ENCODE assay signal across 13 cellular contexts in the genomic region with DNA sequence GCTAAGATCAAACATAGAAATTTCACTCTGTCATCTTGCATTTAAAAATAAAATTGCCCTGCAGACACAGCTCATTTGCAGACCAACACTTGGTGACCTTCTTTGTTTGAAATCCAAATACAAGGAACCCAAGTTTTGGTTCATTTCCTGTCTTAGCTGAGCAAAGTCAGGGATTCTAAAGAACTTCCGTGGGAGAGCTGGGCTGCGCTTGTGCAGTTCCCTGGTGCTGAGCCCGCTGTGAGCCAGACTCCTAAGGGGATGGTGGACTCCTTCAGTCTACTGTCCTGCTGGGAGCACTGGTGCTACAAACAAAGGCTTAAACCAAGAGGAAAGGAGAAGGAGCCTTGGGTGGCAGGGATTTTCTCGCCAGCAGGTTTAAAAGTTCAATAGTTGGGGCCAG.
A peak's percentile ranks its signal among the peaks of the same experiment; 100 is the strongest.
DNase-seq lines count a peak whose midpoint lies in the region; ATAC-seq and TF ChIP-seq lines count a peak whose summit lies in the region.
"Had no signal": no experiment of that assay in that cellular context is flagged by ENCODE, and none has a peak within 500 bp of the region (broad histone marks: within the 10 kb centered on the region; RNA-seq: fewer than 3 reads in every experiment).

No MANE protein-coding gene starts in this region.

- H3K9me2 ChIP-seq in GM23338 (ENCODE audit: insufficient read depth): no peaks in the 10 kb centered on the region

- H3K4me3 Mint-ChIP-seq in GM23338: no peak overlapping the region
- H3K4me3 Mint-ChIP-seq: activated naive CD8-positive, alpha-beta T cell treated with anti-CD3 and anti-CD28 coated beads, Interleukin-2, amount 10 ng/mL, durations not matched to agents 7 days and 5 days; dendritic cell treated with granulocyte-macrophage colony-stimulating factor and Interleukin-4, amounts not matched to agents 40 ng/mL and 50 ng/mL, for 4 days had no signal

- H3K9me3 Mint-ChIP-seq in GM23338: no peaks in the 10 kb centered on the region
- H3K9me3 Mint-ChIP-seq: activated naive CD8-positive, alpha-beta T cell treated with anti-CD3 and anti-CD28 coated beads, Interleukin-2, amount 10 ng/mL, durations not matched to agents 7 days and 5 days; dendritic cell treated with granulocyte-macrophage colony-stimulating factor and Interleukin-4, amounts not matched to agents 40 ng/mL and 50 ng/mL, for 4 days had no signal

- H3K36me3 Mint-ChIP-seq in GM23338 (ENCODE audit: low read depth): no peaks in the 10 kb centered on the region
- H3K36me3 Mint-ChIP-seq: activated naive CD8-positive, alpha-beta T cell treated with anti-CD3 and anti-CD28 coated beads, Interleukin-2, amount 10 ng/mL, durations not matched to agents 7 days and 5 days had no signal

- H3K36me3 ChIP-seq in GM23338 (ENCODE audit: insufficient read depth) (no peaks in the 10 kb centered on the region), brain microvascular endothelial cell (replicated peaks) (peaks cover 64% of the 10 kb centered on the region)
- H3K36me3 ChIP-seq: WERI-Rb-1 had no signal

- in situ Hi-C loops in brain microvascular endothelial cell (cut with HindIII; ENCODE audit: low pct_ligation_motif_present, low sequenced_read_pairs): no loop called here

- no peaks in the 10 kb centered on the region for H4K20me1 ChIP-seq in GM23338 (replicated peaks; ENCODE audit: insufficient read depth)

- peak overlapping the region; percentile 87 for H3K27ac Mint-ChIP-seq in GM23338
- H3K27ac Mint-ChIP-seq: activated naive CD8-positive, alpha-beta T cell treated with anti-CD3 and anti-CD28 coated beads, Interleukin-2, amount 10 ng/mL, durations not matched to agents 7 days and 5 days; dendritic cell treated with granulocyte-macrophage colony-stimulating factor and Interleukin-4, amounts not matched to agents 40 ng/mL and 50 ng/mL, for 4 days had no signal

- no peaks in the 10 kb centered on the region for H3K79me2 ChIP-seq in GM23338 (replicated peaks; ENCODE audit: insufficient read depth)

- no peak overlapping the region for H3K4me3 ChIP-seq in GM23338
- H3K4me3 ChIP-seq in brain microvascular endothelial cell (ENCODE audit: low read depth, low read length): no peak overlapping the region

- no peak overlapping the region for H3K27ac ChIP-seq in GM23338 (ENCODE audit: low read depth)
- H3K27ac ChIP-seq in brain microvascular endothelial cell: peak overlapping the region; percentile 27
- H3K27ac ChIP-seq: WERI-Rb-1 had no signal

- intact Hi-C loops in sciatic nerve (cut with DNase I): no loop called here

- ATAC-seq in GM23338 (peak; percentile 23; the same call in 2 of the 3 replicates), left lobe of liver (peak; percentile 55), sciatic nerve (peak; percentile 29), GM18858 (IDR thresholded peaks at IDR 0.05; ENCODE audit: unreplicated experiment) (no peak)

- DNase-seq in GM23338 (ENCODE audit: low spot score): no peak
- DNase-seq in brain microvascular endothelial cell: peak; percentile 31
- DNase-seq in left lobe of liver (ENCODE audit: low spot score): no peak
- DNase-seq in sciatic nerve (ENCODE audit: low spot score): no peak
- DNase-seq in activated effector memory CD4-positive, alpha-beta T cell treated with anti-CD3 and anti-CD28 coated beads, Interleukin-2, amount 50 U/mL, for 16 hours: no peak
- DNase-seq in erythroblast (lab: John Stamatoyannopoulos, UW): no peak
- no peak for DNase-seq in DMS53 (lab: John Stamatoyannopoulos, UW)
- DNase-seq: activated naive CD8-positive, alpha-beta T cell treated with anti-CD3 and anti-CD28 coated beads, Interleukin-2, amount 10 ng/mL, durations not matched to agents 7 days and 5 days; NCI-H446 treated with DMSO at 0.1 percent for 48 hours; stimulated activated CD4-positive, alpha-beta T cell treated with anti-CD3 and anti-CD28 coated beads, Interleukin-15, amount 100 ng/mL, for 24 hours; WERI-Rb-1 had no signal

- peaks cover 26% of the 10 kb centered on the region for H3K4me1 ChIP-seq in GM23338 (ENCODE audit: insufficient read depth)

- TF ChIP-seq CTCF in GM23338 (conservative IDR thresholded peaks at IDR 0.05; ENCODE audit: low read depth in 2 of 2) (no peak), brain microvascular endothelial cell (IDR thresholded peaks at IDR 0.05; ENCODE audit: low read depth, low read length, missing control alignments) (peak; percentile 1)

- no peaks in the 10 kb centered on the region for H3K27me3 ChIP-seq in GM23338 (ENCODE audit: insufficient read depth)
- no peaks in the 10 kb centered on the region for H3K27me3 ChIP-seq in brain microvascular endothelial cell (replicated peaks)

- peaks cover 28% of the 10 kb centered on the region for H3K4me1 Mint-ChIP-seq in GM23338
- H3K4me1 Mint-ChIP-seq: activated naive CD8-positive, alpha-beta T cell treated with anti-CD3 and anti-CD28 coated beads, Interleukin-2, amount 10 ng/mL, durations not matched to agents 7 days and 5 days had no signal

- peak overlapping the region; percentile 62; the same call in 1 of the 2 replicates for H3K4me2 ChIP-seq in GM23338

- H2AFZ ChIP-seq in GM23338: peak overlapping the region; percentile 61; the same call in 1 of the 2 replicates

- H3K27me3 Mint-ChIP-seq in GM23338 (ENCODE audit: insufficient read depth, low read depth, poor library complexity): peaks cover 6% of the 10 kb centered on the region

- TF ChIP-seq POLR2A in erythroblast (IDR thresholded peaks at IDR 0.05; ENCODE audit: low read length): no peak

- H3F3A ChIP-seq in GM23338 (replicated peaks; ENCODE audit: low read depth): no peaks in the 10 kb centered on the region

TF ChIP-seq in GM23338, 12 proteins besides CTCF, POLR2A, EP300 and RAD21 (continues in another document):
- TF ChIP-seq JUNB (IDR thresholded peaks at IDR 0.05; ENCODE audit: unreplicated experiment) (no peak), POLR2AphosphoS5 (IDR thresholded peaks at IDR 0.05; ENCODE audit: low read depth) (no peak), STAT1 (IDR thresholded peaks at IDR 0.05; ENCODE audit: unreplicated experiment) (no peak), NANOG (IDR thresholded peaks at IDR 0.05; ENCODE audit: borderline replicate concordance) (no peak), ZNF114 (CRISPR knock-in tag; IDR thresholded peaks at IDR 0.05) (no peak), EZH2 (IDR thresholded peaks at IDR 0.05; ENCODE audit: low read depth, unreplicated experiment) (no peak), CREB1 (CRISPR knock-in tag; IDR thresholded peaks at IDR 0.05; ENCODE audit: low read depth) (no peak), ZNF331 (CRISPR knock-in tag; IDR thresholded peaks at IDR 0.05; ENCODE audit: low read depth) (no peak)
- TF ChIP-seq, protein P1, sequence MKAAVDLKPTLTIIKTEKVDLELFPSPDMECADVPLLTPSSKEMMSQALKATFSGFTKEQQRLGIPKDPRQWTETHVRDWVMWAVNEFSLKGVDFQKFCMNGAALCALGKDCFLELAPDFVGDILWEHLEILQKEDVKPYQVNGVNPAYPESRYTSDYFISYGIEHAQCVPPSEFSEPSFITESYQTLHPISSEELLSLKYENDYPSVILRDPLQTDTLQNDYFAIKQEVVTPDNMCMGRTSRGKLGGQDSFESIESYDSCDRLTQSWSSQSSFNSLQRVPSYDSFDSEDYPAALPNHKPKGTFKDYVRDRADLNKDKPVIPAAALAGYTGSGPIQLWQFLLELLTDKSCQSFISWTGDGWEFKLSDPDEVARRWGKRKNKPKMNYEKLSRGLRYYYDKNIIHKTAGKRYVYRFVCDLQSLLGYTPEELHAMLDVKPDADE (IDR thresholded peaks at IDR 0.05): no peak
- TF ChIP-seq, protein P2, sequence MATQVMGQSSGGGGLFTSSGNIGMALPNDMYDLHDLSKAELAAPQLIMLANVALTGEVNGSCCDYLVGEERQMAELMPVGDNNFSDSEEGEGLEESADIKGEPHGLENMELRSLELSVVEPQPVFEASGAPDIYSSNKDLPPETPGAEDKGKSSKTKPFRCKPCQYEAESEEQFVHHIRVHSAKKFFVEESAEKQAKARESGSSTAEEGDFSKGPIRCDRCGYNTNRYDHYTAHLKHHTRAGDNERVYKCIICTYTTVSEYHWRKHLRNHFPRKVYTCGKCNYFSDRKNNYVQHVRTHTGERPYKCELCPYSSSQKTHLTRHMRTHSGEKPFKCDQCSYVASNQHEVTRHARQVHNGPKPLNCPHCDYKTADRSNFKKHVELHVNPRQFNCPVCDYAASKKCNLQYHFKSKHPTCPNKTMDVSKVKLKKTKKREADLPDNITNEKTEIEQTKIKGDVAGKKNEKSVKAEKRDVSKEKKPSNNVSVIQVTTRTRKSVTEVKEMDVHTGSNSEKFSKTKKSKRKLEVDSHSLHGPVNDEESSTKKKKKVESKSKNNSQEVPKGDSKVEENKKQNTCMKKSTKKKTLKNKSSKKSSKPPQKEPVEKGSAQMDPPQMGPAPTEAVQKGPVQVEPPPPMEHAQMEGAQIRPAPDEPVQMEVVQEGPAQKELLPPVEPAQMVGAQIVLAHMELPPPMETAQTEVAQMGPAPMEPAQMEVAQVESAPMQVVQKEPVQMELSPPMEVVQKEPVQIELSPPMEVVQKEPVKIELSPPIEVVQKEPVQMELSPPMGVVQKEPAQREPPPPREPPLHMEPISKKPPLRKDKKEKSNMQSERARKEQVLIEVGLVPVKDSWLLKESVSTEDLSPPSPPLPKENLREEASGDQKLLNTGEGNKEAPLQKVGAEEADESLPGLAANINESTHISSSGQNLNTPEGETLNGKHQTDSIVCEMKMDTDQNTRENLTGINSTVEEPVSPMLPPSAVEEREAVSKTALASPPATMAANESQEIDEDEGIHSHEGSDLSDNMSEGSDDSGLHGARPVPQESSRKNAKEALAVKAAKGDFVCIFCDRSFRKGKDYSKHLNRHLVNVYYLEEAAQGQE (IDR thresholded peaks at IDR 0.05; ENCODE audit: unreplicated experiment): no peak
